ENCODE assay signal across 5 cellular contexts in genomic region chrY:23209802-23210495, GRCh38. TPM values are rescaled to one million over a fixed set of nuclear protein-coding genes. Genes with fewer than 3 reads are reported as not detected.
"Had no signal": no experiment of that assay in that cellular context is flagged by ENCODE, and none has a peak within 500 bp of the region (broad histone marks: within the 10 kb centered on the region; RNA-seq: fewer than 3 reads in every experiment).

No MANE protein-coding gene starts in this region.

RNA-seq across cellular contexts. Expression of gene DAZ2, which starts 9.4 kb away (rescaled TPM):
- total RNA-seq: HepG2, HT-29, HT1080, IMR-90, K562 had no signal

RNA-seq across cellular contexts. Expression of gene DAZ1, which starts 11.1 kb away (rescaled TPM):
- total RNA-seq: HepG2, HT-29, HT1080, IMR-90, K562 had no signal
